Comparison of ENCODE assay signal across 30 cellular contexts in the genomic region with DNA sequence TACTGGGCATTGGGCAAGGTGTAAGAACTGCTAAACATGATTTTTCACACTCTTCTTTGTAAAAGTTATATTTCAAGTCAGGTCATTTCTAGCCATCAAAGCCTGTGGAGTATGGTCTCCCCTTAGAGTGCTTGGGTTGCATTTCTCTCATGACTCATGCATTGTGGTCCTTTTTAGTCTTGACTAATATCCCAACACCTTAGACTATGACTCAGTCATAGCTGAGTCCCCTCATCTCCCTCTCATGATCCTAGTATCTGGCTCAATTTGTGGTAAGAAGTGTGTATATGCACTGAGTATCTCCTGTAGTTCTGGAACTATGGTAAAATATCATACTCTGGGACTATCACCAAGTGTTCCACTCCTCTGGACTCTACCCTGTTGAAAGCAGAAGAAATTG.
DNase-seq lines count a peak whose midpoint lies in the region; ATAC-seq lines count a peak whose summit lies in the region.
"Had no signal": no experiment of that assay in that cellular context is flagged by ENCODE, and none has a peak within 500 bp of the region (broad histone marks: within the 10 kb centered on the region; RNA-seq: fewer than 3 reads in every experiment).

No MANE protein-coding gene starts in this region.

- no peaks in the 10 kb centered on the region for H3K36me3 Mint-ChIP-seq in activated CD4-positive, alpha-beta T cell treated with anti-CD3 and anti-CD28 coated beads for 36 hours (ENCODE audit: low read depth)
- no peaks in the 10 kb centered on the region for H3K36me3 Mint-ChIP-seq in activated CD4-positive, alpha-beta T cell treated with anti-CD3 and anti-CD28 coated beads, Interleukin-2, amount 10 ng/mL, durations not matched to agents 24 days and 14 days (ENCODE audit: low read depth)
- H3K36me3 Mint-ChIP-seq: activated naive CD4-positive, alpha-beta T cell treated with anti-CD3 and anti-CD28 coated beads, Interleukin-2, amount 50 U/mL, for 24 hours; CD8-positive, alpha-beta T cell had no signal

- no peak overlapping the region for H3K27ac ChIP-seq in epithelial cell of prostate
- H3K27ac ChIP-seq: gastroesophageal sphincter, pancreas, SK-N-MC, transverse colon had no signal

- POLR2A ChIA-PET in activated CD4-positive, alpha-beta T cell treated with anti-CD3 and anti-CD28 coated beads for 36 hours (lab: Charles Lee) = no interaction called here

- peak; percentile 98 for ATAC-seq in activated CD4-positive, alpha-beta T cell treated with anti-CD3 and anti-CD28 coated beads for 36 hours
- ATAC-seq: CD8-positive, alpha-beta T cell; gastroesophageal sphincter; mucosa of descending colon; T-helper 17 cell had no signal

- H3K27me3 ChIP-seq in H7 (ENCODE audit: control insufficient read depth, insufficient read depth, low read length) = no peaks in the 10 kb centered on the region
- H3K27me3 ChIP-seq: gastroesophageal sphincter, pancreas, transverse colon had no signal

- H3K9me3 Mint-ChIP-seq in activated CD4-positive, alpha-beta T cell treated with anti-CD3 and anti-CD28 coated beads for 36 hours (ENCODE audit: low read depth) = no peaks in the 10 kb centered on the region
- H3K9me3 Mint-ChIP-seq in activated CD4-positive, alpha-beta T cell treated with anti-CD3 and anti-CD28 coated beads, Interleukin-2, amount 10 ng/mL, durations not matched to agents 24 days and 14 days = no peaks in the 10 kb centered on the region
- H3K9me3 Mint-ChIP-seq: activated naive CD4-positive, alpha-beta T cell treated with anti-CD3 and anti-CD28 coated beads, Interleukin-2, amount 50 U/mL, for 24 hours; activated T-helper 1 cell treated with anti-CD3 and anti-CD28 coated beads, Interleukin-12 subunit alpha, Interleukin-12 subunit beta, Interleukin-2, Interleukin-4 antibody, amounts not matched to agents 30 ng/mL and 10 ng/mL and 1 ng/mL, durations not matched to agents 14 hours and 24 hours and 36 hours; CD8-positive, alpha-beta T cell; dendritic cell treated with granulocyte-macrophage colony-stimulating factor and Interleukin-4, amounts not matched to agents 40 ng/mL and 50 ng/mL, for 4 days; endodermal cell had no signal

- H3K4me1 Mint-ChIP-seq in activated CD4-positive, alpha-beta T cell treated with anti-CD3 and anti-CD28 coated beads for 36 hours = no peaks in the 10 kb centered on the region
- no peaks in the 10 kb centered on the region for H3K4me1 Mint-ChIP-seq in activated CD4-positive, alpha-beta T cell treated with anti-CD3 and anti-CD28 coated beads, Interleukin-2, amount 10 ng/mL, durations not matched to agents 24 days and 14 days
- H3K4me1 Mint-ChIP-seq: activated naive CD4-positive, alpha-beta T cell treated with anti-CD3 and anti-CD28 coated beads, Interleukin-2, amount 50 U/mL, for 24 hours; B cell; T-helper 17 cell had no signal

- intact Hi-C loops in activated CD4-positive, alpha-beta T cell treated with anti-CD3 and anti-CD28 coated beads for 36 hours (cut with DNase I, micrococcal nuclease) = no loop called here
- intact Hi-C loops in activated CD4-positive, alpha-beta T cell treated with anti-CD3 and anti-CD28 coated beads, Interleukin-2, amount 10 ng/mL, durations not matched to agents 24 days and 14 days (cut with micrococcal nuclease) = no loop called here

- H3K27me3 Mint-ChIP-seq in activated CD4-positive, alpha-beta T cell treated with anti-CD3 and anti-CD28 coated beads for 36 hours = peaks cover 14% of the 10 kb centered on the region
- peaks cover 23% of the 10 kb centered on the region for H3K27me3 Mint-ChIP-seq in activated CD4-positive, alpha-beta T cell treated with anti-CD3 and anti-CD28 coated beads, Interleukin-2, amount 10 ng/mL, durations not matched to agents 24 days and 14 days

- H3K4me3 ChIP-seq in H7 (ENCODE audit: insufficient read depth, low read depth, low read length) = no peak overlapping the region
- H3K4me3 ChIP-seq: gastroesophageal sphincter, HAP-1, mucosa of descending colon, pancreas, SK-N-MC, smooth muscle cell, transverse colon had no signal

- DNase-seq in activated CD4-positive, alpha-beta T cell treated with anti-CD3 and anti-CD28 coated beads for 36 hours = no peak
- no peak for DNase-seq in activated CD4-positive, alpha-beta T cell treated with anti-CD3 and anti-CD28 coated beads, Interleukin-2, amount 10 ng/mL, durations not matched to agents 24 days and 14 days
- DNase-seq in OCI-M1 (lab: John Stamatoyannopoulos, UW) (peak; percentile 38), epithelial cell of prostate (ENCODE audit: low read depth, low spot score) (peak; percentile 56), renal cortical epithelial cell (ENCODE audit: low read depth) (peak; percentile 34), GM19238 (ENCODE audit: insufficient read length, low spot score) (no peak), H7 (no peak)
- no peak for DNase-seq in activated naive CD4-positive, alpha-beta T cell treated with Interleukin-2 at 50 U/mL for 16 hours
- DNase-seq: activated CD4-positive, alpha-beta T cell treated with anti-CD3 and anti-CD28 coated beads for 48 hours; aorta; CD8-positive, alpha-beta T cell; central memory CD4-positive, alpha-beta T cell; DMS 273 treated with DMSO at 0.1 percent for 48 hours; endodermal cell; mucosa of descending colon; NCI-H1417; NCI-H2081; NCI-H2227 treated with DMSO at 0.1 percent for 48 hours; pancreas; stimulated activated CD4-positive, alpha-beta T cell treated with anti-CD3 and anti-CD28 coated beads, Interleukin-2, amount 100 ng/mL, for 24 hours; T-helper 17 cell; transverse colon had no signal

- H3K36me3 ChIP-seq in H7 (replicated peaks; ENCODE audit: control insufficient read depth, insufficient read depth, low read length) = no peaks in the 10 kb centered on the region
- H3K36me3 ChIP-seq: gastroesophageal sphincter, HAP-1, pancreas, transverse colon had no signal

- H3K4me3 Mint-ChIP-seq in activated CD4-positive, alpha-beta T cell treated with anti-CD3 and anti-CD28 coated beads for 36 hours = no peak overlapping the region
- H3K4me3 Mint-ChIP-seq in activated CD4-positive, alpha-beta T cell treated with anti-CD3 and anti-CD28 coated beads, Interleukin-2, amount 10 ng/mL, durations not matched to agents 24 days and 14 days = no peak overlapping the region
- H3K4me3 Mint-ChIP-seq: activated naive CD4-positive, alpha-beta T cell treated with anti-CD3 and anti-CD28 coated beads, Interleukin-2, amount 50 U/mL, for 24 hours; activated T-helper 1 cell treated with anti-CD3 and anti-CD28 coated beads, Interleukin-12 subunit alpha, Interleukin-12 subunit beta, Interleukin-2, Interleukin-4 antibody, amounts not matched to agents 30 ng/mL and 10 ng/mL and 1 ng/mL, durations not matched to agents 14 hours and 24 hours and 36 hours; B cell; CD8-positive, alpha-beta T cell; dendritic cell treated with granulocyte-macrophage colony-stimulating factor and Interleukin-4, amounts not matched to agents 40 ng/mL and 50 ng/mL, for 4 days; endodermal cell; T-helper 17 cell had no signal

- H3K27ac Mint-ChIP-seq in activated CD4-positive, alpha-beta T cell treated with anti-CD3 and anti-CD28 coated beads for 36 hours = no peak overlapping the region
- H3K27ac Mint-ChIP-seq in activated CD4-positive, alpha-beta T cell treated with anti-CD3 and anti-CD28 coated beads, Interleukin-2, amount 10 ng/mL, durations not matched to agents 24 days and 14 days = no peak overlapping the region
- H3K27ac Mint-ChIP-seq: activated naive CD4-positive, alpha-beta T cell treated with anti-CD3 and anti-CD28 coated beads, Interleukin-2, amount 50 U/mL, for 24 hours; activated T-helper 1 cell treated with anti-CD3 and anti-CD28 coated beads, Interleukin-12 subunit alpha, Interleukin-12 subunit beta, Interleukin-2, Interleukin-4 antibody, amounts not matched to agents 30 ng/mL and 10 ng/mL and 1 ng/mL, durations not matched to agents 14 hours and 24 hours and 36 hours; B cell; CD8-positive, alpha-beta T cell; dendritic cell treated with granulocyte-macrophage colony-stimulating factor and Interleukin-4, amounts not matched to agents 40 ng/mL and 50 ng/mL, for 4 days; endodermal cell; T-helper 17 cell had no signal

- CTCF ChIA-PET in activated CD4-positive, alpha-beta T cell treated with anti-CD3 and anti-CD28 coated beads for 36 hours (lab: Charles Lee) = no interaction called here

Comparison
In these comparisons a context has a peak if more than half of its experiments do, and no peak if none do; other contexts are left out.
1. DNase-seq: peak in OCI-M1 (single experiment), epithelial cell of prostate (single experiment) and renal cortical epithelial cell (single experiment); none in activated CD4-positive, alpha-beta T cell treated with anti-CD3 and anti-CD28 coated beads for 36 hours (single experiment), activated CD4-positive, alpha-beta T cell treated with anti-CD3 and anti-CD28 coated beads, Interleukin-2, amount 10 ng/mL, durations not matched to agents 24 days and 14 days (single experiment), GM19238 (single experiment), H7 (single experiment) and activated naive CD4-positive, alpha-beta T cell treated with Interleukin-2 at 50 U/mL for 16 hours (single experiment).